In genomic region chr17:75875940-75876189, GRCh38 we compare ENCODE assay signal across 2 cellular contexts.
TF ChIP-seq lines count a peak whose summit lies in the region.

No MANE protein-coding gene starts in this region.

TF ChIP-seq in GM12878, 131 proteins besides CTCF, POLR2A, EP300 and RAD21:
- TF ChIP-seq NRF1 (conservative IDR thresholded peaks at IDR 0.05; ENCODE audit: low read depth, low read length) (no peak), ZNF274 (IDR thresholded peaks at IDR 0.05; ENCODE audit: insufficient read depth, insufficient read length) (no peak), BHLHE40 (IDR thresholded peaks at IDR 0.05; ENCODE audit: borderline replicate concordance in 1 of 2, low read depth in 2 of 2, low read length in 1 of 2) (no peak), SMARCA5 (IDR thresholded peaks at IDR 0.05) (no peak)

TF ChIP-seq in HEK293T, 16 proteins besides CTCF, POLR2A, EP300 and RAD21:
- TF ChIP-seq BHLHE40 (IDR thresholded peaks at IDR 0.05; ENCODE audit: borderline replicate concordance) (no peak), SP1 (IDR thresholded peaks at IDR 0.05) (no peak), FOXK2 (IDR thresholded peaks at IDR 0.05) (no peak), NFRKB (IDR thresholded peaks at IDR 0.05) (no peak), ARNT (IDR thresholded peaks at IDR 0.05) (no peak), HDGF (IDR thresholded peaks at IDR 0.05; ENCODE audit: borderline replicate concordance) (no peak), CTBP1 (IDR thresholded peaks at IDR 0.05; ENCODE audit: borderline replicate concordance) (no peak), PKNOX1 (IDR thresholded peaks at IDR 0.05) (no peak), ZNF384 (IDR thresholded peaks at IDR 0.05) (no peak), SUZ12 (IDR thresholded peaks at IDR 0.05) (no peak), LEF1 (IDR thresholded peaks at IDR 0.05; ENCODE audit: borderline replicate concordance) (no peak), FOXM1 (IDR thresholded peaks at IDR 0.05; ENCODE audit: borderline replicate concordance) (no peak), FOXA1 (IDR thresholded peaks at IDR 0.05) (no peak)
TF ChIP-seq in HEK293T: peak in this region for 0.
